ENCODE assay signal across 22 cellular contexts in genomic region chr16:1344499-1344898, GRCh38.
"Had no signal": no experiment of that assay in that cellular context is flagged by ENCODE, and none has a peak within 500 bp of the region (broad histone marks: within the 10 kb centered on the region; RNA-seq: fewer than 3 reads in every experiment).

No MANE protein-coding gene starts in this region.

- ATAC-seq: esophagus mucosa; heart left ventricle; natural killer cell treated with Interleukin-12 subunit alpha and Interleukin-12 subunit beta and Interleukin-15 and Interleukin-18, amount 100 ng/mL, for 72 hours; sciatic nerve; stimulated activated memory B cell treated with anti-CD40 and anti-IgM and Interleukin-4, amounts not matched to agents 10 μg/mL and 1 μg/mL and 100 μg/mL, for 72 hours; stimulated activated naive CD8-positive, alpha-beta T cell treated with anti-CD3 and anti-CD28 coated beads, Interleukin-15, amount 100 ng/mL, for 72 hours had no signal

- H3K9ac ChIP-seq: parathyroid adenoma had no signal

- H3K27me3 ChIP-seq: heart left ventricle, spleen, transverse colon had no signal

- H3K36me3 ChIP-seq: transverse colon had no signal

- DNase-seq: effector memory CD4-positive, alpha-beta T cell; heart left ventricle; hippocampal formation; kidney glomerular epithelial cell; retina; spleen; stimulated activated CD4-positive, alpha-beta T cell treated with anti-CD3 and anti-CD28 coated beads, Interleukin-15, amount 100 ng/mL, for 24 hours; stimulated activated CD4-positive, alpha-beta T cell treated with anti-CD3 and anti-CD28 coated beads, Interleukin-1b, Interleukin-23, amount 100 ng/mL, for 48 hours; stimulated activated CD4-positive, alpha-beta T cell treated with anti-CD3 and anti-CD28 coated beads, Interleukin-4, amount 100 ng/mL, for 24 hours; stimulated activated naive CD8-positive, alpha-beta T cell treated with anti-CD3 and anti-CD28 coated beads, Interleukin-15, amount 100 ng/mL, for 72 hours; substantia nigra; transverse colon had no signal

- H3K9me3 ChIP-seq: heart left ventricle, prostate gland, spleen, thoracic aorta, transverse colon had no signal

- H2AFZ ChIP-seq: parathyroid adenoma had no signal

- H3K4me3 ChIP-seq: heart left ventricle, prostate gland, spleen, thoracic aorta had no signal

- FAIRE-seq: endometrium, frontal cortex, islet of Langerhans had no signal

- H3K27ac ChIP-seq: heart left ventricle, parathyroid adenoma, prostate gland, thoracic aorta, transverse colon had no signal

- H3K79me2 ChIP-seq: parathyroid adenoma had no signal
